8 cellular contexts compared by ENCODE assay signal in the genomic region with DNA sequence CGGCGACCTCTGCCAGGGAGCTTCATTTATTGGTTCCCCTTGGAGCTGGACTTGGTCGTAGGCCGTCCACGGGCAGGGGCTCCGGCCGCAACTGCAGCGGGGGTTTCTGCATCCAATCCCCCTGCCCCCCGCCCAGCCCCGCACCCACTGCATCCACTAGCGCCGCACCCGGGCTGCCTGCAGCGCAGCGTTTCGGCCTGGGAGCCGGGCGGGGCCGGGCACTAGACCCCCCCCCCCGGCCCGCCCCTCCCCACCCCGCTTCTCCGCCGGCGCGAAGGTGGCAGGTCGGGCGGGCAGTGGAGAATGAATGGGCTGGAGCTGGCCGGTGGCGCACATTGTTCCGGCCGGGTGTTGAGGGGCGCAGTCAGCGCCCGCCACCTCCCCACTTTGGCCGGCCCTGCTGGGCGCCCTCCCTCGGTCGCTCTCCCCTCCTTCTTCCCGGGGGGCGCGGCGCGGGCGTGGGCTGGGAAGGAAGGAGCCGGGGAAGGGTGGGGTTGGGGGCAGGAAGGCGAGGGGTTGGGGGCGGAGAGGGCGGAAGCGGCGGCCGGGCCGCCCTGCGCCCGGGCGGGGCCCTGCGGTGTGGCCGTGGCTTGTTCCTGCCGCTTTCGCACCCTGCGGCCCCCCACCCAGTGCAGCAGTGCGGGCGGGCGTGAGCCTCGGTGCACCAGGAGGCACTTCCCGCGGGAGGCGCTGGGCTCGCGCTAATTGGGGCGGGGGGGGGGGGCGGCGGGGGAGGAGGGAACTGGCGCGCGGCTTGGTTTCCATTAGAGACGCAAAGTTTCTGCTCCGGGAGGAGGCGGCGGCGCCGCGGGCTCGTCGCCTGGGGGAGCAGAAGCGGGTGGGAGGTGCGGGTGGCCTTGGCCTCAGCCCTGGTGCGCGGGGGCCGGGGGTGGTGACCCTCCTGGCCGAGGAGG. TPM values are rescaled to one million over a fixed set of nuclear protein-coding genes. Genes with fewer than 3 reads are reported as not detected.
DNase-seq lines count a peak whose midpoint lies in the region; ATAC-seq and TF ChIP-seq lines count a peak whose summit lies in the region.

No MANE protein-coding gene starts in this region.

- H3K4me3 ChIP-seq in epithelial cell of proximal tubule (ENCODE audit: low read depth, low read length): peak overlapping the region; percentile 64
- H3K4me3 ChIP-seq in mucosa of stomach (ENCODE audit: low read length): peak overlapping the region; percentile 76

- no peak for TF ChIP-seq CTCF in epithelial cell of proximal tubule (conservative IDR thresholded peaks at IDR 0.05; ENCODE audit: low read depth, low read length)

- peak overlapping the region; percentile 80 for H3K9ac ChIP-seq in mucosa of stomach (ENCODE audit: low read length)

- H3K9me3 ChIP-seq in mucosa of stomach (ENCODE audit: control insufficient read depth, low read length): no peaks in the 10 kb centered on the region

- H3K36me3 ChIP-seq in mucosa of stomach (ENCODE audit: control insufficient read depth, insufficient read depth, low read length): peaks cover 6% of the 10 kb centered on the region

- peak; percentile 65 for DNase-seq in NCI-H82 (lab: John Stamatoyannopoulos, UW)
- no peak for DNase-seq in NCI-H82 treated with DMSO at 0.1 percent for 48 hours (lab: John Stamatoyannopoulos, UW; ENCODE audit: unreplicated experiment)
- peak; percentile 54 for DNase-seq in NCI-H774 (lab: John Stamatoyannopoulos, UW)
- DNase-seq in activated T-cell treated with anti-CD3 and anti-CD28 coated beads for 24 hours (ENCODE audit: low read depth): peak; percentile 45
- DNase-seq in epithelial cell of proximal tubule (ENCODE audit: low read depth): no peak
- peak; percentile 24 for DNase-seq in stimulated activated CD8-positive, alpha-beta memory T cell treated with anti-CD3 and anti-CD28 coated beads, Interleukin-7, amount 100 ng/mL, for 24 hours (ENCODE audit: low read depth)

- H3K4me1 ChIP-seq in mucosa of stomach (ENCODE audit: control insufficient read depth, insufficient read depth, low read length): peaks cover 23% of the 10 kb centered on the region

- peak; percentile 24 for ATAC-seq in HG02938 (IDR thresholded peaks at IDR 0.05; ENCODE audit: unreplicated experiment)

- H3K27me3 ChIP-seq in mucosa of stomach (ENCODE audit: control insufficient read depth, insufficient read depth, low read length): no peaks in the 10 kb centered on the region

RNA-seq across cellular contexts. Expression of gene CALM1, which starts 0.8 kb away (rescaled TPM):
- total RNA-seq in epithelial cell of proximal tubule: 509 and 520 TPM in 2 replicates

Comparison
In these comparisons a context has a peak if more than half of its experiments do, and no peak if none do; other contexts are left out.
1. DNase-seq: peak in NCI-H82 (single experiment), NCI-H774 (single experiment), activated T-cell treated with anti-CD3 and anti-CD28 coated beads for 24 hours (single experiment) and stimulated activated CD8-positive, alpha-beta memory T cell treated with anti-CD3 and anti-CD28 coated beads, Interleukin-7, amount 100 ng/mL, for 24 hours (single experiment); none in NCI-H82 treated with DMSO at 0.1 percent for 48 hours (single experiment) and epithelial cell of proximal tubule (single experiment).